ENCODE assay signal across 23 cellular contexts in genomic region chr3:25284249-25284648, GRCh38.
DNase-seq lines count a peak whose midpoint lies in the region; TF ChIP-seq lines count a peak whose summit lies in the region.
"Had no signal": no experiment of that assay in that cellular context is flagged by ENCODE, and none has a peak within 500 bp of the region (broad histone marks: within the 10 kb centered on the region; RNA-seq: fewer than 3 reads in every experiment).

No MANE protein-coding gene starts in this region.

- no peak overlapping the region for H3K4me2 ChIP-seq in mammary epithelial cell (ENCODE audit: insufficient read depth, low read depth, low read length)
- H3K4me2 ChIP-seq: BLaER1 had no signal

- TF ChIP-seq POLR2A in esophagus muscularis mucosa (IDR thresholded peaks at IDR 0.05; ENCODE audit: low read depth), result no peak

- BruUV-seq in MCF 10A (replicated peaks; lab: Mats Ljungman, UMichigan) (no TSS peak), mammary epithelial cell (replicated peaks; lab: Mats Ljungman, UMichigan) (no TSS peak)

- TF ChIP-seq CTCF in MCF 10A (IDR thresholded peaks at IDR 0.05; ENCODE audit: unreplicated experiment) (no peak), mammary epithelial cell (conservative IDR thresholded peaks at IDR 0.05 in 1 of 2, IDR thresholded peaks at IDR 0.05 in 1 of 2; ENCODE audit: extremely low read depth in 1 of 2, insufficient read depth in 1 of 2, low read depth in 1 of 2, low read length in 2 of 2) (no peak), esophagus muscularis mucosa (IDR thresholded peaks at IDR 0.05) (no peak)

- POLR2A ChIA-PET in MCF 10A (lab: Yijun Ruan, JAX), result interaction anchor here (0.9 to 3.3 kb wide), 2 partner anchors 9 kb away, joined by 4 to 10 read pairs; no protein-coding TSS in a partner anchor

- no peak overlapping the region for H3K4me3 ChIP-seq in mammary epithelial cell (replicated peaks in 1 of 3; ENCODE audit: insufficient read depth in 1 of 3, low read depth in 2 of 3, low read length in 3 of 3)
- H3K4me3 ChIP-seq in esophagus muscularis mucosa, result no peak overlapping the region
- no peak overlapping the region for H3K4me3 ChIP-seq in HAP-1
- H3K4me3 ChIP-seq: BLaER1, GM12878 had no signal

- no peak overlapping the region for H3K9ac ChIP-seq in mammary epithelial cell (ENCODE audit: insufficient read depth, low read length)
- H3K9ac ChIP-seq: BLaER1 had no signal

- no peaks in the 10 kb centered on the region for H3K36me3 ChIP-seq in mammary epithelial cell (ENCODE audit: insufficient read depth, low read length)
- H3K36me3 ChIP-seq in esophagus muscularis mucosa, result no peaks in the 10 kb centered on the region
- H3K36me3 ChIP-seq in HAP-1 (replicated peaks), result no peaks in the 10 kb centered on the region
- H3K36me3 ChIP-seq: BE2C, BLaER1 had no signal

- H3K27me3 ChIP-seq in mammary epithelial cell (ENCODE audit: insufficient read depth, low read length) (no peaks in the 10 kb centered on the region), esophagus muscularis mucosa (no peaks in the 10 kb centered on the region), HAP-1 (ENCODE audit: low read depth) (no peaks in the 10 kb centered on the region)
- H3K27me3 ChIP-seq: BE2C, BLaER1 had no signal

- peak; percentile 3 for DNase-seq in MCF 10A (ENCODE audit: unreplicated experiment)
- DNase-seq in mammary epithelial cell, result no peak
- peak; percentile 37 for DNase-seq in esophagus muscularis mucosa (ENCODE audit: extremely low spot score)
- no peak for DNase-seq in HAP-1 (ENCODE audit: low spot score in 2 of 2)
- no peak for DNase-seq in NCI-H2029 (lab: John Stamatoyannopoulos, UW)
- DNase-seq: ACHN; BE2C; C1 segment of cervical spinal cord; CD4-positive, alpha-beta memory T cell; CD4-positive, CD25-positive, alpha-beta regulatory T cell; CD8-positive, alpha-beta memory T cell; COR-L47; DMS 273 treated with DMSO at 0.1 percent for 48 hours; DMS153; DMS53; DMS79; DND-41; EL; GDM1 had no signal

- peaks cover 6% of the 10 kb centered on the region for H3K9me3 Mint-ChIP-seq in MCF 10A (ENCODE audit: unreplicated experiment)

- H3K36me3 Mint-ChIP-seq in MCF 10A (ENCODE audit: insufficient read depth, unreplicated experiment), result peaks cover 6% of the 10 kb centered on the region
- H3K36me3 Mint-ChIP-seq: CD14-positive monocyte; CD4-positive, alpha-beta memory T cell; CD4-positive, CD25-positive, alpha-beta regulatory T cell; CD8-positive, alpha-beta memory T cell had no signal

- H4K20me1 ChIP-seq in mammary epithelial cell (ENCODE audit: insufficient read depth, low read length), result no peaks in the 10 kb centered on the region
- H4K20me1 ChIP-seq: BLaER1 had no signal

- intact Hi-C loops in MCF 10A (cut with micrococcal nuclease) (no loop called here), mammary epithelial cell (cut with micrococcal nuclease) (no loop called here), esophagus muscularis mucosa (cut with DNase I) (no loop called here)

- H3K27me3 Mint-ChIP-seq in MCF 10A (ENCODE audit: insufficient read depth, unreplicated experiment), result no peaks in the 10 kb centered on the region
- H3K27me3 Mint-ChIP-seq: CD4-positive, alpha-beta memory T cell; CD4-positive, CD25-positive, alpha-beta regulatory T cell; CD8-positive, alpha-beta memory T cell had no signal

- H3K9me3 ChIP-seq in mammary epithelial cell (replicated peaks; ENCODE audit: insufficient read depth, low read length) (no peaks in the 10 kb centered on the region), esophagus muscularis mucosa (no peaks in the 10 kb centered on the region), HAP-1 (no peaks in the 10 kb centered on the region)
- H3K9me3 ChIP-seq: BE2C, BLaER1 had no signal

- H3K27ac ChIP-seq in mammary epithelial cell (ENCODE audit: insufficient read depth, low read depth, low read length), result no peak overlapping the region
- no peak overlapping the region for H3K27ac ChIP-seq in esophagus muscularis mucosa (replicated peaks in 1 of 4)
- H3K27ac ChIP-seq: 22Rv1, BLaER1 had no signal

- no peak overlapping the region for H2AFZ ChIP-seq in mammary epithelial cell (ENCODE audit: low read depth, low read length)

- no peak overlapping the region for H3K4me3 Mint-ChIP-seq in MCF 10A (ENCODE audit: unreplicated experiment)
- H3K4me3 Mint-ChIP-seq: CD14-positive monocyte; CD4-positive, alpha-beta memory T cell; CD4-positive, CD25-positive, alpha-beta regulatory T cell; CD8-positive, alpha-beta memory T cell had no signal

- H3K27ac Mint-ChIP-seq in MCF 10A (ENCODE audit: low read depth, unreplicated experiment), result no peak overlapping the region
- H3K27ac Mint-ChIP-seq: CD14-positive monocyte; CD4-positive, alpha-beta memory T cell; CD4-positive, CD25-positive, alpha-beta regulatory T cell; CD8-positive, alpha-beta memory T cell had no signal

- H3K4me1 ChIP-seq in mammary epithelial cell (ENCODE audit: insufficient read depth, low read length) (no peaks in the 10 kb centered on the region), esophagus muscularis mucosa (peaks cover 0 to 13% (median 12%) of the 10 kb centered on the region in 4 donors), HAP-1 (peaks cover 21% of the 10 kb centered on the region)
- H3K4me1 ChIP-seq: BE2C, BLaER1 had no signal

- no peaks in the 10 kb centered on the region for H3K4me1 Mint-ChIP-seq in MCF 10A (ENCODE audit: insufficient read depth, unreplicated experiment)
- H3K4me1 Mint-ChIP-seq: CD14-positive monocyte; CD4-positive, alpha-beta memory T cell; CD4-positive, CD25-positive, alpha-beta regulatory T cell; CD8-positive, alpha-beta memory T cell had no signal

- TF ChIP-seq EP300 in esophagus muscularis mucosa (IDR thresholded peaks at IDR 0.05), result no peak

- H3K79me2 ChIP-seq in mammary epithelial cell (ENCODE audit: insufficient read depth, low read length), result no peaks in the 10 kb centered on the region

- dilution Hi-C loops in mammary epithelial cell (cut with HindIII; ENCODE audit: low sequenced_read_pairs), result no loop called here

- CTCF ChIA-PET in MCF 10A (lab: Yijun Ruan, JAX), result no interaction called here
- CTCF ChIA-PET in mammary epithelial cell (lab: Charles Lee; ENCODE audit: low non-redundant PET), result no interaction called here

- in situ Hi-C loops in mammary epithelial cell (cut with MboI; ENCODE audit: low sequenced_read_pairs in 2 of 2), result no loop called here
- in situ Hi-C loops in HAP-1 (cut with MboI; ENCODE audit: low sequenced_read_pairs), result no loop called here

Comparison
In these comparisons a context has a peak if more than half of its experiments do, and no peak if none do; other contexts are left out.
1. DNase-seq: peak in MCF 10A (single experiment) and esophagus muscularis mucosa (single experiment); none in mammary epithelial cell (single experiment), HAP-1 (0 of 2) and NCI-H2029 (single experiment).